In genomic region chr11:103091810-103092524, GRCh38 we compare ENCODE assay signal across 8 cellular contexts. TPM values are rescaled to one million over a fixed set of nuclear protein-coding genes. Genes with fewer than 3 reads are reported as not detected.
DNase-seq lines count a peak whose midpoint lies in the region; ATAC-seq and TF ChIP-seq lines count a peak whose summit lies in the region.

Gene DCUN1D5, minus strand, starts transcription at chr11:103092160. Its CDS starts 288 bp downstream, at chr11:103091872.

- peaks cover 9% of the 10 kb centered on the region for H3K36me3 Mint-ChIP-seq in activated naive CD8-positive, alpha-beta T cell treated with anti-CD3 and anti-CD28 coated beads, Interleukin-2, amount 10 ng/mL, durations not matched to agents 7 days and 5 days
- peaks cover 11% of the 10 kb centered on the region for H3K36me3 Mint-ChIP-seq in osteocyte (ENCODE audit: unreplicated experiment)

- peaks cover 48% of the 10 kb centered on the region for H3K79me2 ChIP-seq in SU-DHL-6 (ENCODE audit: insufficient read depth, low read length)

- peaks cover 15% of the 10 kb centered on the region; the same call in 1 of the 2 replicates for H4K20me1 ChIP-seq in SU-DHL-6 (ENCODE audit: low read depth, low read length)

- no peaks in the 10 kb centered on the region for H3K27me3 ChIP-seq in SU-DHL-6 (ENCODE audit: low read length)
- peaks cover 11% of the 10 kb centered on the region for H3K27me3 ChIP-seq in thymus (ENCODE audit: control insufficient read depth, insufficient read depth)

- peaks cover 22% of the 10 kb centered on the region for H3K4me1 Mint-ChIP-seq in activated naive CD8-positive, alpha-beta T cell treated with anti-CD3 and anti-CD28 coated beads, Interleukin-2, amount 10 ng/mL, durations not matched to agents 7 days and 5 days
- peaks cover 30% of the 10 kb centered on the region for H3K4me1 Mint-ChIP-seq in osteocyte (ENCODE audit: unreplicated experiment)

- intact Hi-C loops in head of caudate nucleus (cut with DNase I), result no loop called here

- peak within 1 kb of the TSS; percentile 100 for H3K9ac ChIP-seq in SU-DHL-6 (ENCODE audit: low read length)

- TF ChIP-seq POLR2A in GM10847 (IDR thresholded peaks at IDR 0.05; ENCODE audit: extremely low read depth, insufficient read length), result peak; percentile 88

- WGBS in thymus, result under 1% methylated on average over 54 of the region's 54 CpGs

- peaks cover 17% of the 10 kb centered on the region for H3K27me3 Mint-ChIP-seq in activated naive CD8-positive, alpha-beta T cell treated with anti-CD3 and anti-CD28 coated beads, Interleukin-2, amount 10 ng/mL, durations not matched to agents 7 days and 5 days
- H3K27me3 Mint-ChIP-seq in osteocyte (ENCODE audit: unreplicated experiment), result peaks cover 29% of the 10 kb centered on the region

- peak within 1 kb of the TSS; percentile 97 for H3K27ac Mint-ChIP-seq in activated naive CD8-positive, alpha-beta T cell treated with anti-CD3 and anti-CD28 coated beads, Interleukin-2, amount 10 ng/mL, durations not matched to agents 7 days and 5 days
- H3K27ac Mint-ChIP-seq in osteocyte (ENCODE audit: unreplicated experiment), result peak within 1 kb of the TSS; percentile 94

- peak within 1 kb of the TSS; percentile 95 for H3K4me2 ChIP-seq in SU-DHL-6 (ENCODE audit: low read depth, low read length, poor library complexity, severe bottlenecking)

- DNase-seq in NCI-H128 (lab: John Stamatoyannopoulos, UW; ENCODE audit: unreplicated experiment) (peak; percentile 62), head of caudate nucleus (peak; percentile 95 to 100 (median 98)), osteocyte (ENCODE audit: extremely low spot score, unreplicated experiment) (peak; percentile 98)
- DNase-seq in activated naive CD8-positive, alpha-beta T cell treated with anti-CD3 and anti-CD28 coated beads, Interleukin-2, amount 10 ng/mL, durations not matched to agents 7 days and 5 days, result peak; percentile 93

- POLR2A ChIA-PET in activated naive CD8-positive, alpha-beta T cell treated with anti-CD3 and anti-CD28 coated beads, Interleukin-2, amount 10 ng/mL, durations not matched to agents 7 days and 5 days (lab: Charles Lee), result interaction anchor here (1.0 to 2.3 kb wide), 8 partner anchors 9 to 92 kb away, joined by 3 to 39 read pairs (median 3); partner anchors contain the start of gene DYNC2H1

- ATAC-seq in HG02678 (IDR thresholded peaks at IDR 0.05; ENCODE audit: unreplicated experiment), result peak; percentile 100
- ATAC-seq in activated naive CD8-positive, alpha-beta T cell treated with anti-CD3 and anti-CD28 coated beads, Interleukin-2, amount 10 ng/mL, durations not matched to agents 7 days and 5 days (ENCODE audit: low read depth), result peak; percentile 92

- no peaks in the 10 kb centered on the region for H3K9me3 ChIP-seq in SU-DHL-6 (ENCODE audit: insufficient read depth, low read length)
- no peaks in the 10 kb centered on the region for H3K9me3 ChIP-seq in thymus (ENCODE audit: control insufficient read depth)

- H3K4me1 ChIP-seq in thymus (ENCODE audit: control insufficient read depth, insufficient read depth, low read length), result peaks cover 7% of the 10 kb centered on the region

- H3F3A ChIP-seq in SU-DHL-6 (ENCODE audit: insufficient read depth), result no peaks in the 10 kb centered on the region; the same call in 1 of the 2 replicates

- no peaks in the 10 kb centered on the region for H3K9me3 Mint-ChIP-seq in activated naive CD8-positive, alpha-beta T cell treated with anti-CD3 and anti-CD28 coated beads, Interleukin-2, amount 10 ng/mL, durations not matched to agents 7 days and 5 days
- no peaks in the 10 kb centered on the region for H3K9me3 Mint-ChIP-seq in osteocyte (ENCODE audit: unreplicated experiment)

- peak within 1 kb of the TSS; percentile 48 for H3K27ac ChIP-seq in SU-DHL-6 (ENCODE audit: low read depth, low read length)
- H3K27ac ChIP-seq in thymus (ENCODE audit: low read depth), result peak within 1 kb of the TSS; percentile 86

- H3K4me3 ChIP-seq in SU-DHL-6 (ENCODE audit: insufficient read depth, low read length, poor library complexity, severe bottlenecking) (peak within 1 kb of the TSS; percentile 93), thymus (ENCODE audit: low read length) (peak within 1 kb of the TSS; percentile 75)

- TF ChIP-seq CTCF in SU-DHL-6 (IDR thresholded peaks at IDR 0.05; ENCODE audit: insufficient read depth, low read length, poor library complexity, severe bottlenecking), result no peak
- no peak for TF ChIP-seq CTCF in osteocyte (IDR thresholded peaks at IDR 0.05)

- H3K4me3 Mint-ChIP-seq in activated naive CD8-positive, alpha-beta T cell treated with anti-CD3 and anti-CD28 coated beads, Interleukin-2, amount 10 ng/mL, durations not matched to agents 7 days and 5 days, result peak within 1 kb of the TSS; percentile 99
- peak within 1 kb of the TSS; percentile 88 for H3K4me3 Mint-ChIP-seq in osteocyte (ENCODE audit: unreplicated experiment)

- peak within 1 kb of the TSS; percentile 93 for H2AFZ ChIP-seq in SU-DHL-6 (ENCODE audit: low read depth, low read length, severe bottlenecking)

- H3K36me3 ChIP-seq in SU-DHL-6 (ENCODE audit: low read length) (peaks cover 18% of the 10 kb centered on the region; the same call in 1 of the 2 replicates), thymus (ENCODE audit: control insufficient read depth, insufficient read depth) (peaks cover 5% of the 10 kb centered on the region)

- H3K9me2 ChIP-seq in SU-DHL-6 (replicated peaks; ENCODE audit: insufficient read depth, low read length), result no peaks in the 10 kb centered on the region

RNA-seq across cellular contexts. Expression of gene DCUN1D5, which starts in this region (rescaled TPM):
- 10 to 100 TPM; 23.1 to 25.9 TPM for total RNA-seq in activated naive CD8-positive, alpha-beta T cell treated with anti-CD3 and anti-CD28 coated beads, Interleukin-2, amount 10 ng/mL, durations not matched to agents 7 days and 5 days
- 28.7 and 29.1 TPM in 2 replicates for total RNA-seq in osteocyte
- 21.1 TPM for polyA plus RNA-seq in thymus

Comparison
In these comparisons a context has a peak if more than half of its experiments do, and no peak if none do; other contexts are left out.
1. Peak in every context shown above with its lines: DNase-seq, ATAC-seq, H3K4me3 ChIP-seq and H3K27ac ChIP-seq.